Comparison of ENCODE assay signal across 8 cellular contexts in genomic region chr12:109212460-109213115, GRCh38.
"Had no signal": no experiment of that assay in that cellular context is flagged by ENCODE, and none has a peak within 500 bp of the region (broad histone marks: within the 10 kb centered on the region; RNA-seq: fewer than 3 reads in every experiment).

No MANE protein-coding gene starts in this region.

- DNase-seq: H9, HCEC 1CT, HFFc6 had no signal

- FAIRE-seq: H1, H54, HepG2 had no signal

- H3K4me3 ChIP-seq: GM23338 had no signal

- H3K27ac ChIP-seq: HL-60 had no signal
